ENCODE assay signal across 2 cellular contexts in genomic region chr18:62346327-62347090, GRCh38.
A peak's percentile ranks its signal among the peaks of the same experiment; 100 is the strongest.
TF ChIP-seq lines count a peak whose summit lies in the region.

No MANE protein-coding gene starts in this region.

TF ChIP-seq in HepG2, 621 proteins besides CTCF, POLR2A, EP300 and RAD21:
- TF ChIP-seq ZNF337 (CRISPR knock-in tag; IDR thresholded peaks at IDR 0.05; ENCODE audit: borderline replicate concordance, low read depth) = no peak
- no peak for TF ChIP-seq NAIF1 (CRISPR knock-in tag; IDR thresholded peaks at IDR 0.05; ENCODE audit: borderline replicate concordance)
- TF ChIP-seq SP4 (CRISPR knock-in tag; IDR thresholded peaks at IDR 0.05) = 0 out of 2 replicates have a peak, but pooled peaks have one; percentile 28

TF ChIP-seq in endothelial cell of umbilical vein, 7 proteins besides CTCF, POLR2A, EP300 and RAD21:
- TF ChIP-seq MYC (IDR thresholded peaks at IDR 0.05; ENCODE audit: low read depth, low read length) (no peak), EZH2 (IDR thresholded peaks at IDR 0.05; ENCODE audit: borderline replicate concordance, low read depth, low read length, severe bottlenecking) (no peak), MAX (IDR thresholded peaks at IDR 0.05; ENCODE audit: insufficient read depth, insufficient read length) (no peak), POLR2AphosphoS5 (IDR thresholded peaks at IDR 0.05; ENCODE audit: insufficient read depth, low read depth, low read length) (no peak), FOS (IDR thresholded peaks at IDR 0.05; ENCODE audit: borderline replicate concordance, insufficient read depth, low read length) (no peak), JUN (IDR thresholded peaks at IDR 0.05; ENCODE audit: borderline replicate concordance, insufficient read depth, insufficient read length, low read depth) (no peak), GATA2 (IDR thresholded peaks at IDR 0.05; ENCODE audit: insufficient read depth, insufficient read length, low read depth, low read length) (no peak)
